In the genomic region with DNA sequence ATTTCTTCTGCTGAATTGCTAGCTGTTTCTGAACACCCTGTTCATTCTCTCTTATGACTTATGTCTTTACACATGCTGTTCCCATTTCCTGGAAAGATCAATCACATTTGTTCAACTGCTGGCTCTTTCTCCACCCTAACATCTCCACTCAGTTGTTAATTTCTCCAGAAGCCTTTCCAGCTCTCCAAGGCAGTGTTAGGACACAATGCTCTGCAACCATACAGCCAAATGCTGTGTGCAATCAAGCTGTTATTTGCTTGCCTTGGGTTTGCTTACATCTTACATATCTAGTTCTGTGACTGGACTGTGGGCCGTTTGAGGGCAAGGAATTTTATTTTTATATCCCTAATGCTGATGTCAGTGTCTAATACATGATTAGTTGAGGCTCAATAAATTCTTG, we compare ENCODE assay signal across 13 cellular contexts. TPM values are rescaled to one million over a fixed set of nuclear protein-coding genes. Genes with fewer than 3 reads are reported as not detected.
DNase-seq lines count a peak whose midpoint lies in the region; TF ChIP-seq lines count a peak whose summit lies in the region.
"Had no signal": no experiment of that assay in that cellular context is flagged by ENCODE, and none has a peak within 500 bp of the region (broad histone marks: within the 10 kb centered on the region; RNA-seq: fewer than 3 reads in every experiment).

No MANE protein-coding gene starts in this region.

- H3K9me3 ChIP-seq in SK-N-MC (ENCODE audit: low read depth, low read length) (no peaks in the 10 kb centered on the region), osteoblast (ENCODE audit: low read depth, low read length) (no peaks in the 10 kb centered on the region)
- H3K9me3 ChIP-seq: A549, BLaER1 had no signal

- H4K20me1 ChIP-seq in osteoblast (ENCODE audit: insufficient read depth, low read length): no peaks in the 10 kb centered on the region
- H4K20me1 ChIP-seq: BLaER1 had no signal

- H3K4me1 ChIP-seq in osteoblast (ENCODE audit: insufficient read depth, low read length): peaks cover 13% of the 10 kb centered on the region
- H3K4me1 ChIP-seq: A549 had no signal

- no peak overlapping the region for H3K4me2 ChIP-seq in osteoblast (ENCODE audit: insufficient read depth, low read length)
- H3K4me2 ChIP-seq: A549, BLaER1 had no signal

- no peak for TF ChIP-seq CTCF in osteoblast (IDR thresholded peaks at IDR 0.05; ENCODE audit: extremely low read depth, low read depth, low read length)
- no peak for TF ChIP-seq CTCF in GM13976 (IDR thresholded peaks at IDR 0.05; ENCODE audit: borderline replicate concordance, control extremely low read depth, extremely low read depth, insufficient read depth, missing control alignments)

- H2AFZ ChIP-seq in osteoblast (ENCODE audit: low read length): peak overlapping the region; percentile 63

- H3K36me3 ChIP-seq in SK-N-MC (ENCODE audit: insufficient read depth, low read length) (no peaks in the 10 kb centered on the region), osteoblast (ENCODE audit: insufficient read depth, low read length) (no peaks in the 10 kb centered on the region)
- H3K36me3 ChIP-seq: BLaER1 had no signal

- peak overlapping the region; percentile 59; the same call in 1 of the 2 replicates for H3K27ac ChIP-seq in SK-N-MC
- H3K27ac ChIP-seq in osteoblast (ENCODE audit: low read depth, low read length): no peak overlapping the region
- H3K27ac ChIP-seq: A549, BLaER1 had no signal

- no peaks in the 10 kb centered on the region for H3K79me2 ChIP-seq in osteoblast (ENCODE audit: insufficient read depth, low read length)

- in situ Hi-C loops in GM13976 (cut with MboI; ENCODE audit: low sequenced_read_pairs, unreplicated experiment): loop anchor here (25.0 kb wide), 1 partner anchor 489 kb away; no protein-coding TSS in a partner anchor

- DNase-seq in SK-N-MC (ENCODE audit: low read depth, low spot score) (no peak), fibroblast of gingiva (ENCODE audit: low read depth) (peak; percentile 73), osteoblast (ENCODE audit: insufficient read length, low spot score, missing footprints) (no peak), nucleus accumbens (lab: John Stamatoyannopoulos, UW) (no peak), T1000 (lab: John Stamatoyannopoulos, UW) (no peak), GM13976 (ENCODE audit: low spot score) (no peak)
- DNase-seq: AML-193, Calu3, DMS 273 treated with DMSO at 0.1 percent for 48 hours, GOT3, H9 had no signal

- no peaks in the 10 kb centered on the region for H3K27me3 ChIP-seq in osteoblast (ENCODE audit: insufficient read depth, low read length)
- H3K27me3 ChIP-seq: BLaER1 had no signal

- no peak overlapping the region for H3K4me3 ChIP-seq in SK-N-MC
- H3K4me3 ChIP-seq in osteoblast (ENCODE audit: insufficient read depth, low read length): no peak overlapping the region
- H3K4me3 ChIP-seq: A549, BLaER1 had no signal

- no peak overlapping the region for H3K9ac ChIP-seq in SK-N-MC (ENCODE audit: insufficient read length)
- H3K9ac ChIP-seq: BLaER1 had no signal

RNA-seq across cellular contexts. Expression of a gene that starts 24.2 kb away (rescaled TPM):
- 180 and 223 TPM in 2 replicates for total RNA-seq in osteoblast
